Comparison of ENCODE assay signal across 20 cellular contexts in the genomic region with DNA sequence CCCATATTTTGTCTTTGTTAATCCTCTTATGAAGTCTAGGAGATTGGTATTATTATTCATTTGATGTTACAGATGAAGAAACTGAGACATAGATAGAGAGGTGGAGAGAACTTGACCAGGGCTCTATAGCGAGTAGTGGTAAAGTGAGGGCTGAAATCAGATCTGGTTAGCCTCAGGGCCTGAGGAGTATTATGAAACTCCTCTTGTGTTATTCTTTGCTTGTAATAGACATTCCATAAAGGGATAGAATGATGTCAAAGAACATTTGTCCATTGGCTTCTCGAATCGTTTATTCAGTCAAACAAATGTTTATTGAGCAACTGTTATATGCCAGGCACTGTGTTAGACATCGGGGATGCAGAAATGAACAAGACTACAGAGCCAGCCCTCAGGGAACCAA. TPM values are rescaled to one million over a fixed set of nuclear protein-coding genes. Genes with fewer than 3 reads are reported as not detected.
"Had no signal": no experiment of that assay in that cellular context is flagged by ENCODE, and none has a peak within 500 bp of the region (broad histone marks: within the 10 kb centered on the region; RNA-seq: fewer than 3 reads in every experiment).

A gene with protein sequence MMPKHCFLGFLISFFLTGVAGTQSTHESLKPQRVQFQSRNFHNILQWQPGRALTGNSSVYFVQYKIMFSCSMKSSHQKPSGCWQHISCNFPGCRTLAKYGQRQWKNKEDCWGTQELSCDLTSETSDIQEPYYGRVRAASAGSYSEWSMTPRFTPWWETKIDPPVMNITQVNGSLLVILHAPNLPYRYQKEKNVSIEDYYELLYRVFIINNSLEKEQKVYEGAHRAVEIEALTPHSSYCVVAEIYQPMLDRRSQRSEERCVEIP (minus strand): TSS at position 144 of the 400 bp plus-strand sequence. CDS start 11,895 bp downstream, outside the sequence.

- ATAC-seq: activated T-cell treated with anti-CD3 and anti-CD28 coated beads, Interleukin-2, amount 50 U/mL, for 4 hours; gastrocnemius medialis; natural killer cell treated with Interleukin-12 subunit alpha and Interleukin-12 subunit beta and Interleukin-15 and Interleukin-18, amount 100 ng/mL, for 72 hours had no signal

- H3K4me3 Mint-ChIP-seq: activated CD4-positive, alpha-beta T cell treated with anti-CD3 and anti-CD28 coated beads, Interleukin-2, amount 10 ng/mL, durations not matched to agents 7 days and 5 days; activated naive CD4-positive, alpha-beta T cell treated with anti-CD3 and anti-CD28 coated beads for 36 hours; activated T-cell treated with anti-CD3 and anti-CD28 coated beads, Interleukin-2, amount 50 U/mL, for 4 hours; central memory CD8-positive, alpha-beta T cell; natural killer cell treated with Interleukin-12 subunit alpha and Interleukin-12 subunit beta and Interleukin-15 and Interleukin-18, amount 100 ng/mL, for 72 hours had no signal

- H3K9me3 ChIP-seq: gastrocnemius medialis, neutrophil, tibial nerve, vagina had no signal

- H3K27me3 ChIP-seq: brain microvascular endothelial cell, gastrocnemius medialis, neutrophil, tibial nerve, vagina had no signal

- H3K4me3 ChIP-seq: coronary artery, gastrocnemius medialis, tibial nerve, vagina had no signal

- H3K4me1 Mint-ChIP-seq: activated CD4-positive, alpha-beta T cell treated with anti-CD3 and anti-CD28 coated beads, Interleukin-2, amount 10 ng/mL, durations not matched to agents 7 days and 5 days; central memory CD8-positive, alpha-beta T cell had no signal

- H3K4me1 ChIP-seq: gastrocnemius medialis, vagina had no signal

- DNase-seq: activated CD4-positive, alpha-beta T cell treated with anti-CD3 and anti-CD28 coated beads, Interleukin-2, amount 10 ng/mL, durations not matched to agents 7 days and 5 days; activated CD4-positive, CD25-positive, alpha-beta regulatory T cell; activated CD8-positive, alpha-beta memory T cell treated with anti-CD3 and anti-CD28 coated beads, Interleukin-2, amount 50 U/mL, for 4 hours; activated naive CD4-positive, alpha-beta T cell treated with anti-CD3 and anti-CD28 coated beads for 36 hours; activated T-cell treated with anti-CD3 and anti-CD28 coated beads, Interleukin-2, amount 50 U/mL, for 4 hours; aorta; brain microvascular endothelial cell; gastrocnemius medialis; head of caudate nucleus; kidney glomerular epithelial cell; stimulated activated naive CD4-positive, alpha-beta T cell treated with Interleukin-2 at 50 U/mL for 16 hours had no signal

- H3K27ac Mint-ChIP-seq: activated CD4-positive, alpha-beta T cell treated with anti-CD3 and anti-CD28 coated beads, Interleukin-2, amount 10 ng/mL, durations not matched to agents 7 days and 5 days; natural killer cell treated with Interleukin-12 subunit alpha and Interleukin-12 subunit beta and Interleukin-15 and Interleukin-18, amount 100 ng/mL, for 72 hours had no signal

- H3K9me3 Mint-ChIP-seq: activated naive CD4-positive, alpha-beta T cell treated with anti-CD3 and anti-CD28 coated beads for 36 hours; activated T-cell treated with anti-CD3 and anti-CD28 coated beads, Interleukin-2, amount 50 U/mL, for 4 hours; central memory CD8-positive, alpha-beta T cell had no signal

- H3K36me3 ChIP-seq: brain microvascular endothelial cell, gastrocnemius medialis, neutrophil, tibial nerve, vagina had no signal

- H3K27ac ChIP-seq: brain microvascular endothelial cell, coronary artery, gastrocnemius medialis, neutrophil, tibial nerve, vagina had no signal

RNA-seq across cellular contexts. Expression of the gene that starts here (rescaled TPM):
- total RNA-seq: activated CD4-positive, alpha-beta T cell treated with anti-CD3 and anti-CD28 coated beads, Interleukin-2, amount 10 ng/mL, durations not matched to agents 7 days and 5 days; activated naive CD4-positive, alpha-beta T cell treated with anti-CD3 and anti-CD28 coated beads for 36 hours; activated T-cell treated with anti-CD3 and anti-CD28 coated beads, Interleukin-2, amount 50 U/mL, for 4 hours; aorta; gastrocnemius medialis; mesenteric fat pad; natural killer cell treated with Interleukin-12 subunit alpha and Interleukin-12 subunit beta and Interleukin-15 and Interleukin-18, amount 100 ng/mL, for 72 hours; T-helper 2 cell treated with Interferon-gamma antibody and Interleukin-4, amounts not matched to agents 100 ng/mL and 5 ng/mL, for 36 hours; tibial nerve; vagina had no signal
- polyA plus RNA-seq: aorta, liver had no signal
